Comparison of ENCODE assay signal across 25 cellular contexts in genomic region chr1:198575292-198575691, GRCh38. TPM values are rescaled to one million over a fixed set of nuclear protein-coding genes. Genes with fewer than 3 reads are reported as not detected.
"Had no signal": no experiment of that assay in that cellular context is flagged by ENCODE, and none has a peak within 500 bp of the region (broad histone marks: within the 10 kb centered on the region; RNA-seq: fewer than 3 reads in every experiment).

No MANE protein-coding gene starts in this region.

- H3K36me3 Mint-ChIP-seq: brain, mesothelial cell of epicardium had no signal

- H3K27ac Mint-ChIP-seq: activated naive CD4-positive, alpha-beta T cell treated with anti-CD3 and anti-CD28 coated beads, Interleukin-2, amount 50 U/mL, for 72 hours; activated T-cell treated with anti-CD3 and anti-CD28 coated beads, Interleukin-2, amount 50 U/mL, for 72 hours; brain; mesothelial cell of epicardium; progenitor cell of endocrine pancreas had no signal

- ATAC-seq: activated T-cell treated with anti-CD3 and anti-CD28 coated beads, Interleukin-2, amount 50 U/mL, for 72 hours; gastrocnemius medialis; stimulated activated naive CD8-positive, alpha-beta T cell treated with anti-CD3 and anti-CD28 coated beads, Interleukin-15, amount 100 ng/mL, for 72 hours had no signal

- H3K4me1 ChIP-seq: colonic mucosa, gastrocnemius medialis, right atrium auricular region, suprapubic skin, transverse colon, vagina had no signal

- H3K36me3 ChIP-seq: colonic mucosa, gastrocnemius medialis, right atrium auricular region, suprapubic skin, transverse colon, vagina had no signal

- H3K4me3 ChIP-seq: colonic mucosa, gastrocnemius medialis, lung, right atrium auricular region, skin epidermis, suprapubic skin, transverse colon, vagina had no signal

- H3K27ac ChIP-seq: colonic mucosa, gastrocnemius medialis, right atrium auricular region, skin epidermis, suprapubic skin, transverse colon, vagina had no signal

- DNase-seq: activated CD4-positive, CD25-positive, alpha-beta regulatory T cell treated with anti-CD3 and anti-CD28 coated beads, Interleukin-2, amount 50 U/mL, for 72 hours; activated effector memory CD4-positive, alpha-beta T cell treated with anti-CD3 and anti-CD28 coated beads, Interleukin-2, amount 50 U/mL, for 16 hours; activated T-cell treated with anti-CD3 and anti-CD28 coated beads, Interleukin-2, amount 50 U/mL, for 72 hours; central memory CD4-positive, alpha-beta T cell; colonic mucosa; erythroblast; gastrocnemius medialis; head of caudate nucleus; nephron progenitor cell; nucleus accumbens; stimulated activated naive CD8-positive, alpha-beta T cell treated with anti-CD3 and anti-CD28 coated beads, Interleukin-15, amount 100 ng/mL, for 72 hours; T1000; transverse colon had no signal

- H3K4me3 Mint-ChIP-seq: activated T-cell treated with anti-CD3 and anti-CD28 coated beads, Interleukin-2, amount 50 U/mL, for 72 hours; brain; mesothelial cell of epicardium; nephron progenitor cell; stimulated activated naive CD8-positive, alpha-beta T cell treated with anti-CD3 and anti-CD28 coated beads, Interleukin-15, amount 100 ng/mL, for 72 hours had no signal

- H3K9me3 ChIP-seq: colonic mucosa, gastrocnemius medialis, right atrium auricular region, suprapubic skin, transverse colon, vagina had no signal

- H3K4me1 Mint-ChIP-seq: brain, mesothelial cell of epicardium, nephron progenitor cell had no signal

- H3K9me3 Mint-ChIP-seq: nephron progenitor cell; stimulated activated naive CD8-positive, alpha-beta T cell treated with anti-CD3 and anti-CD28 coated beads, Interleukin-15, amount 100 ng/mL, for 72 hours had no signal

- H3K27me3 Mint-ChIP-seq: brain; progenitor cell of endocrine pancreas; stimulated activated naive CD8-positive, alpha-beta T cell treated with anti-CD3 and anti-CD28 coated beads, Interleukin-15, amount 100 ng/mL, for 72 hours had no signal

- H3K27me3 ChIP-seq: colonic mucosa, gastrocnemius medialis, right atrium auricular region, suprapubic skin, transverse colon, vagina had no signal

RNA-seq across cellular contexts. Expression of gene ATP6V1G3, which starts 34.8 kb away (rescaled TPM):
- total RNA-seq: activated CD8-positive, alpha-beta memory T cell treated with anti-CD3 and anti-CD28 coated beads for 36 hours; activated T-cell treated with anti-CD3 and anti-CD28 coated beads, Interleukin-2, amount 50 U/mL, for 72 hours; colonic mucosa; gastrocnemius medialis; lung; mesothelial cell of epicardium; progenitor cell of endocrine pancreas; right atrium auricular region; suprapubic skin; T-helper 1 cell treated with Interleukin-12 subunit alpha and Interleukin-12 subunit beta and Interleukin-4 antibody, amounts not matched to agents 30 ng/mL and 1 ng/mL, for 36 hours; transverse colon; vagina had no signal
- polyA plus RNA-seq: keratinocyte, lung had no signal
